Comparison of ENCODE assay signal across 8 cellular contexts in genomic region chr6:165439928-165440554, GRCh38.
DNase-seq lines count a peak whose midpoint lies in the region; ATAC-seq and TF ChIP-seq lines count a peak whose summit lies in the region.

No MANE protein-coding gene starts in this region.

- H3K4ac ChIP-seq in mesenchymal stem cell (ENCODE audit: low read depth in 1 of 2, low read length in 2 of 2) = no peak overlapping the region

- H3K9me3 ChIP-seq in AG04450 (ENCODE audit: control insufficient read depth, insufficient read depth, low read length) (peaks cover 7% of the 10 kb centered on the region; the same call in 1 of the 2 replicates), mesenchymal stem cell (ENCODE audit: control insufficient read depth, low read length) (no peaks in the 10 kb centered on the region)

- no peak overlapping the region for H4K8ac ChIP-seq in mesenchymal stem cell (ENCODE audit: low read length)

- H2AK5ac ChIP-seq in mesenchymal stem cell (ENCODE audit: low read length, severe bottlenecking) = no peak overlapping the region

- H2BK120ac ChIP-seq in mesenchymal stem cell (ENCODE audit: low read depth, low read length) = no peak overlapping the region

- H3K79me1 ChIP-seq in mesenchymal stem cell (replicated peaks; ENCODE audit: low read length, poor library complexity, severe bottlenecking) = peaks cover 13% of the 10 kb centered on the region

- H3K18ac ChIP-seq in mesenchymal stem cell (ENCODE audit: low read depth in 1 of 2, low read length in 2 of 2) = no peak overlapping the region

- H4K91ac ChIP-seq in mesenchymal stem cell (ENCODE audit: low read length) = no peak overlapping the region

- POLR2A ChIA-PET in AG04450 (lab: Yijun Ruan, JAX) = no interaction called here

- peaks cover 4% of the 10 kb centered on the region for H3K4me1 ChIP-seq in mesenchymal stem cell (ENCODE audit: control insufficient read depth, insufficient read depth, low read depth, low read length)

- H3K27ac ChIP-seq in AG04450 (ENCODE audit: low read depth, low read length) (no peak overlapping the region), brain microvascular endothelial cell (no peak overlapping the region), mesenchymal stem cell (ENCODE audit: low read length, poor library complexity, severe bottlenecking) (no peak overlapping the region)

- peak; percentile 69 for ATAC-seq in GM19043 (IDR thresholded peaks at IDR 0.05; ENCODE audit: low read depth, unreplicated experiment)
- ATAC-seq in HG02970 (IDR thresholded peaks at IDR 0.05; ENCODE audit: low FRiP score, unreplicated experiment) = no peak
- ATAC-seq in GM18861 (IDR thresholded peaks at IDR 0.05; ENCODE audit: unreplicated experiment) = no peak

- no peak overlapping the region for H2BK15ac ChIP-seq in mesenchymal stem cell (ENCODE audit: low read depth, poor library complexity, severe bottlenecking)

- no peak overlapping the region for H3K4me3 ChIP-seq in AG04450 (ENCODE audit: low read depth, low read length)
- no peak overlapping the region for H3K4me3 ChIP-seq in brain microvascular endothelial cell (ENCODE audit: low read depth, low read length)
- no peak overlapping the region for H3K4me3 ChIP-seq in mesenchymal stem cell (ENCODE audit: insufficient read depth in 1 of 2, low read depth in 1 of 2, low read length in 2 of 2)

- H3K36me3 ChIP-seq in brain microvascular endothelial cell (replicated peaks) (no peaks in the 10 kb centered on the region), mesenchymal stem cell (ENCODE audit: control insufficient read depth in 1 of 2, insufficient read depth in 2 of 2, low read depth in 1 of 2, low read length in 2 of 2) (peaks cover 0 to 7% of the 10 kb centered on the region in 2 experiments)

- H2AFZ ChIP-seq in mesenchymal stem cell (ENCODE audit: low read depth, low read length) = no peak overlapping the region

- peak; percentile 1 for DNase-seq in AG04450 (ENCODE audit: low read depth, low spot score)
- DNase-seq in NCI-H1105 (lab: John Stamatoyannopoulos, UW) = peak; percentile 70
- DNase-seq in brain microvascular endothelial cell = no peak
- DNase-seq in mesenchymal stem cell = peak; percentile 54
- DNase-seq in activated CD4-positive, alpha-beta T cell treated with anti-CD3 and anti-CD28 coated beads for 1 hour = no peak

- no peak overlapping the region for H2BK12ac ChIP-seq in mesenchymal stem cell (ENCODE audit: low read length in 2 of 2)

- in situ Hi-C loops in brain microvascular endothelial cell (cut with HindIII; ENCODE audit: low pct_ligation_motif_present, low sequenced_read_pairs) = no loop called here

- H3K9ac ChIP-seq in mesenchymal stem cell (ENCODE audit: low read length) = no peak overlapping the region

- TF ChIP-seq CTCF in AG04450 (IDR thresholded peaks at IDR 0.05; ENCODE audit: low read depth, low read length) (peak; percentile 47), brain microvascular endothelial cell (IDR thresholded peaks at IDR 0.05; ENCODE audit: low read depth, low read length, missing control alignments) (peak; percentile 23)

- 54% methylated on average over 2 of the region's 4 CpGs for WGBS in mesenchymal stem cell

- H3K27me3 ChIP-seq in AG04450 (ENCODE audit: control insufficient read depth, insufficient read depth, low read length) = no peaks in the 10 kb centered on the region
- H3K27me3 ChIP-seq in brain microvascular endothelial cell (replicated peaks) = no peaks in the 10 kb centered on the region
- H3K27me3 ChIP-seq in mesenchymal stem cell (ENCODE audit: control insufficient read depth in 1 of 2, insufficient read depth in 1 of 2, low read length in 2 of 2) = no peaks in the 10 kb centered on the region

- CTCF ChIA-PET in AG04450 (lab: Charles Lee) = interaction anchor here (0.5 to 5.2 kb wide), 27 partner anchors 8 to 665 kb away, joined by 3 to 68 read pairs (median 3); no protein-coding TSS in a partner anchor

- H3K23ac ChIP-seq in mesenchymal stem cell (ENCODE audit: low read length in 2 of 2) = no peak overlapping the region

- no peak overlapping the region for H3K4me2 ChIP-seq in mesenchymal stem cell (ENCODE audit: low read length, poor library complexity, severe bottlenecking)

- H2BK5ac ChIP-seq in mesenchymal stem cell (ENCODE audit: low read depth, low read length, poor library complexity, severe bottlenecking) = no peak overlapping the region

- H3K14ac ChIP-seq in mesenchymal stem cell (ENCODE audit: low read length in 2 of 2) = no peak overlapping the region

Comparison
In these comparisons a context has a peak if more than half of its experiments do, and no peak if none do; other contexts are left out.
1. DNase-seq: peak in AG04450 (single experiment), NCI-H1105 (single experiment) and mesenchymal stem cell (single experiment); none in brain microvascular endothelial cell (single experiment) and activated CD4-positive, alpha-beta T cell treated with anti-CD3 and anti-CD28 coated beads for 1 hour (single experiment).